ENCODE assay signal across 8 cellular contexts in genomic region chr2:73214120-73215035, GRCh38. TPM values are rescaled to one million over a fixed set of nuclear protein-coding genes. Genes with fewer than 3 reads are reported as not detected.
DNase-seq lines count a peak whose midpoint lies in the region; FAIRE-seq and TF ChIP-seq lines count a peak whose summit lies in the region.

TSS of gene SMYD5 (plus strand) at chr2:73214245. CDS start at chr2:73214267, 22 bp downstream.

- no peak within 1 kb of the TSS for H2BK15ac ChIP-seq in H9 (ENCODE audit: low read depth, low read length)

- H3K23me2 ChIP-seq in H9 (ENCODE audit: insufficient read length, low read depth, low read length, poor library complexity, severe bottlenecking) = no peaks in the 10 kb centered on the region

- H3K9me3 ChIP-seq in H9 (ENCODE audit: control insufficient read depth, low read depth, low read length) (no peaks in the 10 kb centered on the region), MG63 (no peaks in the 10 kb centered on the region), osteoblast (ENCODE audit: low read depth, low read length) (no peaks in the 10 kb centered on the region), testis (no peaks in the 10 kb centered on the region)

- H3K23ac ChIP-seq in H9 (ENCODE audit: insufficient read length, low read depth, low read length) = no peak within 1 kb of the TSS

- no peak within 1 kb of the TSS for H3K4ac ChIP-seq in H9 (ENCODE audit: low read depth, low read length)

- H3K27me3 ChIP-seq in H9 (ENCODE audit: insufficient read depth, low read length) = no peaks in the 10 kb centered on the region
- H3K27me3 ChIP-seq in MG63 = no peaks in the 10 kb centered on the region
- no peaks in the 10 kb centered on the region for H3K27me3 ChIP-seq in osteoblast (ENCODE audit: insufficient read depth, low read length)
- H3K27me3 ChIP-seq in testis = no peaks in the 10 kb centered on the region

- DNase-seq in H9 (peak; percentile 86), MG63 (peak; percentile 87), SK-MEL-5 (ENCODE audit: low read depth, low spot score) (peak; percentile 90), globus pallidus (ENCODE audit: low spot score) (peak; percentile 76), osteoblast (ENCODE audit: insufficient read length, low spot score, missing footprints) (peak; percentile 93), testis (peak; percentile 95)
- DNase-seq in activated naive CD4-positive, alpha-beta T cell treated with Interleukin-2 at 50 U/mL for 16 hours = peak; percentile 94

- H4K8ac ChIP-seq in H9 (replicated peaks; ENCODE audit: insufficient read length, low read depth, low read length) = no peak within 1 kb of the TSS

- peaks cover 3% of the 10 kb centered on the region; the same call in 1 of the 2 replicates for H3K27me3 Mint-ChIP-seq in H9 (ENCODE audit: low read depth)

- TF ChIP-seq CTCF in H9 (conservative IDR thresholded peaks at IDR 0.05) (no peak), osteoblast (IDR thresholded peaks at IDR 0.05; ENCODE audit: extremely low read depth, low read depth, low read length) (no peak), testis (IDR thresholded peaks at IDR 0.05) (no peak)

- peak within 1 kb of the TSS; percentile 81 for H3K18ac ChIP-seq in H9 (ENCODE audit: insufficient read length, low read depth, low read length)

- H3K9me3 Mint-ChIP-seq in H9 = no peaks in the 10 kb centered on the region

- no peak within 1 kb of the TSS for H4K5ac ChIP-seq in H9 (ENCODE audit: insufficient read length, low read depth, low read length)

- H3K4me3 Mint-ChIP-seq in H9 = peak within 1 kb of the TSS; percentile 76 to 93

- no peaks in the 10 kb centered on the region for H4K20me1 ChIP-seq in H9 (ENCODE audit: control insufficient read depth, insufficient read depth, insufficient read length)
- no peaks in the 10 kb centered on the region for H4K20me1 ChIP-seq in osteoblast (ENCODE audit: insufficient read depth, low read length)

- H3K79me2 ChIP-seq in H9 (ENCODE audit: insufficient read depth, low read length) = peaks cover 7% of the 10 kb centered on the region; the same call in 1 of the 2 replicates
- H3K79me2 ChIP-seq in osteoblast (ENCODE audit: insufficient read depth, low read length) = peaks cover 41% of the 10 kb centered on the region

- H3K36me3 Mint-ChIP-seq in H9 (ENCODE audit: insufficient read depth in 1 of 3, low read depth in 3 of 3) = peaks cover 0 to 5% (median 0%) of the 10 kb centered on the region in 3 experiments; a peak in 2 of 7 replicates

- H2BK20ac ChIP-seq in H9 (ENCODE audit: low read depth, low read length, poor library complexity, severe bottlenecking) = no peak within 1 kb of the TSS

- H3K4me1 Mint-ChIP-seq in H9 = peaks cover 22 to 30% of the 10 kb centered on the region in 2 experiments

- H3K27ac Mint-ChIP-seq in H9 = peak within 1 kb of the TSS; percentile 89 to 95 (median 93); a peak in 6 of 7 replicates

- H2AFZ ChIP-seq in H9 (ENCODE audit: low read length) (peak within 1 kb of the TSS; percentile 82), osteoblast (ENCODE audit: low read length) (peak within 1 kb of the TSS; percentile 92)

- peak within 1 kb of the TSS; percentile 68 for H3K9ac ChIP-seq in H9 (ENCODE audit: extremely low read depth, insufficient read length, low read length)

- H3K56ac ChIP-seq in H9 (ENCODE audit: insufficient read length, low read depth, low read length) = no peak within 1 kb of the TSS

- in situ Hi-C loops in SK-MEL-5 (cut with HindIII; ENCODE audit: low pct_unique_long_range_greater_than_20kb, low sequenced_read_pairs) = no loop called here

- peak within 1 kb of the TSS; percentile 89 for H3K14ac ChIP-seq in H9 (ENCODE audit: insufficient read depth, low read length)

- H2BK5ac ChIP-seq in H9 (ENCODE audit: insufficient read length, low read length) = no peak within 1 kb of the TSS

- FAIRE-seq in G401.6 (lab: Jason Lieb, UNC) = peak; percentile 49

- H2AK5ac ChIP-seq in H9 (ENCODE audit: insufficient read length, low read length) = no peak within 1 kb of the TSS

- H4K91ac ChIP-seq in H9 (ENCODE audit: insufficient read length, low read depth, low read length) = no peak within 1 kb of the TSS

- H3K36me3 ChIP-seq in MG63 = peaks cover 7% of the 10 kb centered on the region
- H3K36me3 ChIP-seq in osteoblast (ENCODE audit: insufficient read depth, low read length) = no peaks in the 10 kb centered on the region
- no peaks in the 10 kb centered on the region for H3K36me3 ChIP-seq in testis (ENCODE audit: low read depth, missing control alignments)

- H3K27ac ChIP-seq in H9 (ENCODE audit: insufficient read length, low read depth, low read length) = no peak within 1 kb of the TSS
- H3K27ac ChIP-seq in osteoblast (ENCODE audit: low read depth, low read length) = peak within 1 kb of the TSS; percentile 83
- H3K27ac ChIP-seq in testis = peak within 1 kb of the TSS; percentile 85 to 88

- no peak within 1 kb of the TSS for H2BK12ac ChIP-seq in H9 (ENCODE audit: insufficient read length, low read depth, low read length)

- H3T11ph ChIP-seq in H9 (ENCODE audit: low read length) = no peak within 1 kb of the TSS

- H3K4me1 ChIP-seq in H9 (ENCODE audit: insufficient read depth, low read length) (0 out of 2 replicates have a peak, but pooled peaks cover 3% of the 10 kb centered on the region), osteoblast (ENCODE audit: insufficient read depth, low read length) (peaks cover 31% of the 10 kb centered on the region), testis (peaks cover 3% of the 10 kb centered on the region)

- peak within 1 kb of the TSS; percentile 92 for H3K4me3 ChIP-seq in MG63
- peak within 1 kb of the TSS; percentile 88 for H3K4me3 ChIP-seq in osteoblast (ENCODE audit: insufficient read depth, low read length)
- H3K4me3 ChIP-seq in testis = peak within 1 kb of the TSS; percentile 72 to 90

- H3K4me2 ChIP-seq in H9 (ENCODE audit: insufficient read depth, insufficient read length, low read length) (peak within 1 kb of the TSS; percentile 81), osteoblast (ENCODE audit: insufficient read depth, low read length) (peak within 1 kb of the TSS; percentile 85)

- WGBS in H9 (ENCODE audit: extremely low coverage, insufficient read length, low lambda C conversion rate) = no CpG with 5 or more reads among the region's 64 CpGs
- 0 to 1% methylated on average over 20 to 62 of the region's 64 CpGs for WGBS in testis, 2 donors

- no peak for TF ChIP-seq POLR2A in testis (IDR thresholded peaks at IDR 0.05)

- H2BK120ac ChIP-seq in H9 (ENCODE audit: low read depth, low read length, poor library complexity, severe bottlenecking) = no peak within 1 kb of the TSS

- peaks cover 4% of the 10 kb centered on the region for H3K79me1 ChIP-seq in H9 (ENCODE audit: insufficient read depth, low read depth, low read length, poor library complexity, severe bottlenecking)

- intact Hi-C loops in testis (cut with DNase I; ENCODE audit: low total_unique reads) = no loop called here

RNA-seq across cellular contexts. Expression of gene SMYD5, which starts in this region (rescaled TPM):
- total RNA-seq in H9 (2021) (41.7 and 45.2 TPM in 2 replicates), osteoblast (16.5 and 17.4 TPM in 2 replicates), testis (10 to 100 TPM; 53.0 to 58.2 TPM)
- total RNA-seq in MG63 (2014; rRNA removed; shearing (Covaris generic); ENCODE audit: low replicate concordance) = 26.2 and 57.3 TPM in 2 replicates
- total RNA-seq in SK-MEL-5 (2014; rRNA removed; shearing (Covaris generic)) = 47.0 and 54.3 TPM in 2 replicates
- 43.0 and 61.3 TPM in 2 replicates for polyA plus RNA-seq in SK-MEL-5 (2015; cell fraction: cytosol; rRNA removed)
- 101 and 145 TPM in 2 replicates for polyA plus RNA-seq in SK-MEL-5 (2015; cell fraction: nucleus; rRNA removed)
- 36.4 TPM for polyA plus RNA-seq in testis (ENCODE audit: insufficient read depth, low read depth, low replicate concordance)
